Comparison of ENCODE assay signal across 11 cellular contexts in genomic region chr1:1310476-1311053, GRCh38. TPM values are rescaled to one million over a fixed set of nuclear protein-coding genes. Genes with fewer than 3 reads are reported as not detected.
DNase-seq lines count a peak whose midpoint lies in the region; ATAC-seq and TF ChIP-seq lines count a peak whose summit lies in the region.
"Had no signal": no experiment of that assay in that cellular context is flagged by ENCODE, and none has a peak within 500 bp of the region (broad histone marks: within the 10 kb centered on the region; RNA-seq: fewer than 3 reads in every experiment).

No MANE protein-coding gene starts in this region.

- H3F3A ChIP-seq in OCI-LY1 (ENCODE audit: insufficient read depth, low read length) = no peaks in the 10 kb centered on the region

- H3K27ac ChIP-seq in DND-41 (ENCODE audit: low read length) (no peak overlapping the region), OCI-LY1 (ENCODE audit: low read depth, low read length, poor library complexity, severe bottlenecking) (peak overlapping the region; percentile 10), breast epithelium (peak overlapping the region; percentile 90 to 93), sigmoid colon (peak overlapping the region; percentile 92 to 98 (median 96))

- H2AFZ ChIP-seq in DND-41 (ENCODE audit: low read depth, low read length) = no peak overlapping the region
- no peak overlapping the region for H2AFZ ChIP-seq in OCI-LY1 (ENCODE audit: low read length)

- H3K4me3 ChIP-seq in DND-41 (ENCODE audit: low read depth in 1 of 2, low read length in 2 of 2) = peak overlapping the region in 1 of 2 experiments; percentile 96; a peak in 1 of 4 replicates
- H3K4me3 ChIP-seq in OCI-LY1 (ENCODE audit: low read depth, low read length, poor library complexity, severe bottlenecking) = peak overlapping the region; percentile 90
- H3K4me3 ChIP-seq in breast epithelium = no peak overlapping the region
- no peak overlapping the region for H3K4me3 ChIP-seq in sigmoid colon

- H3K4me1 ChIP-seq in DND-41 (ENCODE audit: insufficient read depth, low read length) (peaks cover 37% of the 10 kb centered on the region), OCI-LY1 (ENCODE audit: insufficient read depth, low read length, severe bottlenecking) (peaks cover 30% of the 10 kb centered on the region), breast epithelium (peaks cover 18 to 21% of the 10 kb centered on the region in 2 donors), sigmoid colon (peaks cover 0 to 41% (median 38%) of the 10 kb centered on the region in 4 donors)

- H3K79me2 ChIP-seq in DND-41 (ENCODE audit: insufficient read depth, low read length) (peaks cover 76% of the 10 kb centered on the region), OCI-LY1 (ENCODE audit: insufficient read depth, low read length) (no peaks in the 10 kb centered on the region)

- H3K9ac ChIP-seq in DND-41 (ENCODE audit: low read depth, low read length) (peak overlapping the region; percentile 96; the same call in 1 of the 2 replicates), OCI-LY1 (ENCODE audit: low read length) (no peak overlapping the region)

- no peaks in the 10 kb centered on the region for H3K9me2 ChIP-seq in OCI-LY1 (ENCODE audit: low read depth, low read length)

- no peaks in the 10 kb centered on the region for H3K27me3 ChIP-seq in DND-41 (ENCODE audit: insufficient read depth, low read length, poor library complexity)
- no peaks in the 10 kb centered on the region for H3K27me3 ChIP-seq in OCI-LY1 (ENCODE audit: insufficient read depth, low read length)
- H3K27me3 ChIP-seq in breast epithelium = no peaks in the 10 kb centered on the region
- H3K27me3 ChIP-seq in sigmoid colon = no peaks in the 10 kb centered on the region

- no peak for TF ChIP-seq EP300 in sigmoid colon (IDR thresholded peaks at IDR 0.05)

- DNase-seq in DND-41 = no peak
- DNase-seq in breast epithelium (ENCODE audit: low spot score in 2 of 2) = peak in 1 of 2 donors; percentile 60
- no peak for DNase-seq in sigmoid colon
- DNase-seq in NCI-H146 (lab: John Stamatoyannopoulos, UW) = no peak
- DNase-seq in effector CD4-positive, alpha-beta T cell = no peak
- DNase-seq: central memory CD4-positive, alpha-beta T cell; NCI-H446 treated with DMSO at 0.1 percent for 48 hours; substantia nigra had no signal

- TF ChIP-seq POLR2A in breast epithelium (IDR thresholded peaks at IDR 0.05) (no peak), sigmoid colon (IDR thresholded peaks at IDR 0.05) (no peak)

- ATAC-seq in DND-41 (ENCODE audit: insufficient read depth, low read depth) (no peak), HG03342 (IDR thresholded peaks at IDR 0.05; ENCODE audit: unreplicated experiment) (no peak)

- TF ChIP-seq CTCF in DND-41 (IDR thresholded peaks at IDR 0.05; ENCODE audit: borderline replicate concordance, extremely low read depth, low read length, poor library complexity, severe bottlenecking) (no peak), OCI-LY1 (IDR thresholded peaks at IDR 0.05; ENCODE audit: low read length) (no peak), breast epithelium (IDR thresholded peaks at IDR 0.05) (no peak), sigmoid colon (IDR thresholded peaks at IDR 0.05) (no peak)

- intact Hi-C loops in breast epithelium (cut with DNase I; ENCODE audit: low total_unique reads) (no loop called here), sigmoid colon (cut with DNase I) (no loop called here)

- 86 to 90% methylated on average over 21 of the region's 21 CpGs for WGBS in sigmoid colon, 2 donors

- H3K36me3 ChIP-seq in DND-41 (ENCODE audit: insufficient read depth, low read length) = peaks cover 67% of the 10 kb centered on the region
- H3K36me3 ChIP-seq in OCI-LY1 (ENCODE audit: insufficient read depth, low read length) = peaks cover 53% of the 10 kb centered on the region
- H3K36me3 ChIP-seq in breast epithelium = peaks cover 5% of the 10 kb centered on the region
- H3K36me3 ChIP-seq in sigmoid colon = peaks cover 24 to 55% (median 38%) of the 10 kb centered on the region in 4 donors

- H4K20me1 ChIP-seq in DND-41 (ENCODE audit: insufficient read depth, low read length) = peaks cover 65% of the 10 kb centered on the region
- no peaks in the 10 kb centered on the region for H4K20me1 ChIP-seq in OCI-LY1 (ENCODE audit: insufficient read depth, low read length)

- H3K9me3 ChIP-seq in DND-41 (ENCODE audit: insufficient read depth, low read length, severe bottlenecking) (no peaks in the 10 kb centered on the region), OCI-LY1 (ENCODE audit: low read length) (no peaks in the 10 kb centered on the region), breast epithelium (no peaks in the 10 kb centered on the region), sigmoid colon (no peaks in the 10 kb centered on the region)

- peak overlapping the region; percentile 76; the same call in 1 of the 2 replicates for H3K4me2 ChIP-seq in DND-41 (ENCODE audit: insufficient read depth, low read length)
- peak overlapping the region; percentile 97 for H3K4me2 ChIP-seq in OCI-LY1 (ENCODE audit: low read length)

RNA-seq across cellular contexts. Expression of gene PUSL1, which starts 2.2 kb away (rescaled TPM):
- total RNA-seq in breast epithelium (10 to 100 TPM; 16.0 to 27.5 (median 22.0) TPM), sigmoid colon (10 to 100 TPM; 15.7 to 24.0 (median 20.4) TPM)
- 10 to 100 TPM; 12.6 to 22.3 (median 12.7) TPM for polyA plus RNA-seq in sigmoid colon

RNA-seq across cellular contexts. Expression of gene ACAP3, which starts 2.8 kb away (rescaled TPM):
- total RNA-seq in breast epithelium = 10 to 100 TPM; 19.7 to 33.4 (median 26.9) TPM
- 10 to 100 TPM; 21.4 to 57.1 (median 33.4) TPM for total RNA-seq in sigmoid colon
- polyA plus RNA-seq in sigmoid colon = 10 to 100 TPM in 1 of 3 donors, 1 to 10 TPM in 2; 7.2 to 41.8 (median 8.3) TPM

RNA-seq across cellular contexts. Expression of gene INTS11, which starts 13.9 kb away (rescaled TPM):
- total RNA-seq in breast epithelium = 100 to 1,000 TPM in 2 of 3 donors, 10 to 100 TPM in 1; 68.6 to 125 (median 119) TPM
- total RNA-seq in sigmoid colon = 100 to 1,000 TPM in 1 of 4 donors, 10 to 100 TPM in 3; 83.8 to 135 (median 93.4) TPM
- 100 to 1,000 TPM in 1 of 3 donors, 10 to 100 TPM in 2; 58.3 to 117 (median 62.7) TPM for polyA plus RNA-seq in sigmoid colon

RNA-seq across cellular contexts. Expression of gene CPTP, which starts 14.0 kb away (rescaled TPM):
- total RNA-seq in breast epithelium = 10 to 100 TPM in 2 of 3 donors, 1 to 10 TPM in 1; 9.0 to 16.4 (median 13.4) TPM
- 10 to 100 TPM in 2 of 4 donors, 1 to 10 TPM in 2; 8.4 to 21.6 (median 10.5) TPM for total RNA-seq in sigmoid colon
- polyA plus RNA-seq in sigmoid colon = 10 to 100 TPM; 41.4 to 57.1 (median 42.0) TPM

RNA-seq across cellular contexts. Expression of gene TAS1R3, which starts 20.5 kb away (rescaled TPM):
- total RNA-seq in breast epithelium (under 1 TPM in 2 of 3 donors, not detected in 1; 0.16 to 0.33 TPM), sigmoid colon (not detected)
- under 1 TPM in 2 of 3 donors, not detected in 1; 0.60 to 0.64 TPM for polyA plus RNA-seq in sigmoid colon
- total RNA-seq: epithelial cell of proximal tubule had no signal
